Comparison of ENCODE assay signal across 34 cellular contexts in genomic region chr14:35147186-35147585, GRCh38.
"Had no signal": no experiment of that assay in that cellular context is flagged by ENCODE, and none has a peak within 500 bp of the region (broad histone marks: within the 10 kb centered on the region; RNA-seq: fewer than 3 reads in every experiment).

No MANE protein-coding gene starts in this region.

- DNase-seq: activated effector memory CD4-positive, alpha-beta T cell treated with anti-CD3 and anti-CD28 coated beads, Interleukin-2, amount 50 U/mL, for 16 hours; activated effector memory CD4-positive, alpha-beta T cell treated with Interleukin-2 at 50 U/mL for 16 hours; activated gamma-delta T cell; activated gamma-delta T cell treated with Interleukin-2 at 50 U/mL for 16 hours; activated naive CD4-positive, alpha-beta T cell; activated naive CD4-positive, alpha-beta T cell treated with anti-CD3 and anti-CD28 coated beads for 36 hours; activated naive CD4-positive, alpha-beta T cell treated with anti-CD3 and anti-CD28 coated beads, Interleukin-2, amount 10 ng/mL, durations not matched to agents 7 days and 5 days; activated naive CD4-positive, alpha-beta T cell treated with anti-CD3 and anti-CD28 coated beads, Interleukin-2, amount 50 U/mL, for 16 hours; activated naive CD4-positive, alpha-beta T cell treated with Interleukin-2 at 50 U/mL for 16 hours; activated naive CD8-positive, alpha-beta T cell treated with anti-CD3 and anti-CD28 coated beads for 36 hours; activated naive CD8-positive, alpha-beta T cell treated with anti-CD3 and anti-CD28 coated beads, Interleukin-2, amount 10 ng/mL, durations not matched to agents 7 days and 5 days; activated naive CD8-positive, alpha-beta T cell treated with anti-CD3 and anti-CD28 coated beads, Interleukin-2, amount 50 U/mL, for 24 hours; activated T-cell treated with anti-CD3 and anti-CD28 coated beads, Interleukin-2, amount 50 U/mL, for 1 hour; activated T-cell treated with anti-CD3 and anti-CD28 coated beads, Interleukin-2, amount 50 U/mL, for 24 hours; activated T-cell treated with anti-CD3 and anti-CD28 coated beads, Interleukin-2, amount 50 U/mL, for 4 hours; activated T-cell treated with anti-CD3 and anti-CD28 coated beads, Interleukin-2, amount 50 U/mL, for 48 hours; activated T-cell treated with anti-CD3 and anti-CD28 coated beads, Interleukin-2, amount 50 U/mL, for 72 hours; adrenal gland; amniotic stem cell; amygdala; anterior cingulate cortex; aorta; body of pancreas; brain microvascular endothelial cell; caudate nucleus; central memory CD4-positive, alpha-beta T cell; cerebellar nuclear complex had no signal

- H3K4me3 ChIP-seq: adrenal gland, ascending aorta, body of pancreas, breast epithelium, cardiac muscle cell had no signal

- H3K36me3 ChIP-seq: adrenal gland, breast epithelium, cardiac muscle cell had no signal

- H3K4me1 ChIP-seq: adrenal gland, ascending aorta, body of pancreas, breast epithelium had no signal

- ATAC-seq: activated naive CD4-positive, alpha-beta T cell treated with anti-CD3 and anti-CD28 coated beads, Interleukin-2, amount 50 U/mL, for 72 hours; activated naive CD8-positive, alpha-beta T cell treated with anti-CD3 and anti-CD28 coated beads, Interleukin-2, amount 50 U/mL, for 24 hours; activated T-cell treated with anti-CD3 and anti-CD28 coated beads, Interleukin-2, amount 50 U/mL, for 4 hours; activated T-cell treated with anti-CD3 and anti-CD28 coated beads, Interleukin-2, amount 50 U/mL, for 72 hours; activated T-helper 17 cell treated with anti-CD3 and anti-CD28 coated beads, Interleukin-2, amount 50 U/mL, for 72 hours; body of pancreas had no signal

- FAIRE-seq: astrocyte, bronchial epithelial cell had no signal

- H3K9me3 ChIP-seq: adrenal gland, ascending aorta, body of pancreas, breast epithelium had no signal

- H3K27me3 ChIP-seq: adrenal gland, ascending aorta, body of pancreas, brain microvascular endothelial cell, breast epithelium, cardiac muscle cell had no signal

- H3K27ac ChIP-seq: adrenal gland, ascending aorta, body of pancreas, brain microvascular endothelial cell, breast epithelium, cardiac muscle cell had no signal
